23 cellular contexts compared by ENCODE assay signal in the genomic region with DNA sequence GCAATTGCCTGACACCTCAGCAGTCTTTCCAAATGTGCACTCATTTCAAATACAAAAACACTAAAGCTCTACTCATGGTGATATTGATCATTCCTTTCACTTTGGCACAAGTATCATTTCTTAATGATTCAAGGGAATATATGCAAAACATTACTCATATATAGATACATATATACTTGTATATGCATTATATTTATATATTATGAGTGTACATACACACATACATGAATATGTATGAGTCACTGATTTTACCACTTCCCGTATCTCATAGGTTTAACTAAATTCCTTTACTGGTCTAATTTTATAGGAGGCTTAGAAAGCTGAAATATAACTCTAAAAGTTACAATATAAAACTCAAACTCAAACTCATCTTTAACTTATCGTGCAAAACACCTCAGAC.
"Had no signal": no experiment of that assay in that cellular context is flagged by ENCODE, and none has a peak within 500 bp of the region (broad histone marks: within the 10 kb centered on the region; RNA-seq: fewer than 3 reads in every experiment).

No MANE protein-coding gene starts in this region.

- H3K36me3 ChIP-seq: Peyer's patch, SJSA1 had no signal

- H3K9me3 ChIP-seq: Peyer's patch, SJSA1 had no signal

- ATAC-seq: HepG2 had no signal

- H3K4me2 ChIP-seq: PC-9 had no signal

- H2AFZ ChIP-seq: PC-9 had no signal

- DNase-seq: IMR-90; KG1; NCI-H1092; NCI-H1105 treated with DMSO at 0.1 percent for 48 hours; NCI-H1417 treated with DMSO at 0.1 percent for 48 hours; NCI-H146; NCI-H1694 treated with DMSO at 0.1 percent for 48 hours; NCI-H1930; NCI-H2081; NCI-H2107; NCI-H2227 treated with DMSO at 0.1 percent for 48 hours; NCI-H524; NCI-H526 treated with DMSO at 0.1 percent for 48 hours; NCI-H774; NK-92 treated with Interleukin-12 subunit alpha and Interleukin-12 subunit beta, amount 100 ng/mL, for 24 hours; PC-9; Peyer's patch; Right ventricle myocardium superior; SIG-M5; T-helper 2 cell had no signal

- H3K4me3 ChIP-seq: PC-9, Peyer's patch, SJSA1, SK-N-MC had no signal

- H3K27ac ChIP-seq: PC-9, Peyer's patch, SJSA1, SK-N-MC had no signal

- H3K27me3 ChIP-seq: Peyer's patch, SJSA1 had no signal

- H3K4me1 ChIP-seq: Peyer's patch, SJSA1 had no signal
